ENCODE assay signal across 8 cellular contexts in the genomic region with DNA sequence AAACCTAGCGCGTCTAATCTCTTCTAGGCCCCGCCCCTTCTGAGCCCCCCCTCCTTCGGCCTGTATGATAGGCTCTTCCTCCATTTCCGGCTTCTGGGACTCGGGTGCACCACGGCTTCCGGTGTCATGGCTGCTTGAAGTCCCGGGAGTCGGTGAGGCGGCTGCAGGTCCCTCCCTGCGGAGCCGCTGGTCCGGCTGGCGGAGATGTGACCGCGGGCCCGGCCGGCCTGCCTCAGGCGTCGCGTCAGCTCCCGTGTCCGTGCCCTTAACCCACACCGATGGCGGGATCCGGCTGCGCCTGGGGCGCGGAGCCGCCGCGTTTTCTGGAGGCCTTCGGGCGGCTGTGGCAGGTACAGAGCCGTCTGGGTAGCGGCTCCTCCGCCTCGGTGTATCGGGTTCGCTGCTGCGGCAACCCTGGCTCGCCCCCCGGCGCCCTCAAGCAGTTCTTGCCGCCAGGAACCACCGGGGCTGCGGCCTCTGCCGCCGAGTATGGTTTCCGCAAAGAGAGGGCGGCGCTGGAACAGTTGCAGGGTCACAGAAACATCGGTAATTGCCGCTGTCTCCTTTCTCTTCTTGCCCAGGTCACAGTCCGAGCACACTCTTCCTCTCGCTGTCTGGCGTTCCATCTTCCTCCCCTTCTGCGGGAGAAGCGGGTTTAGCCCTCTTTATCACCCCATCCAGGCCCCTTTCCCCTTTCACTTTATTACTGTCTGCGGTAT. TPM values are rescaled to one million over a fixed set of nuclear protein-coding genes. Genes with fewer than 3 reads are reported as not detected.
DNase-seq lines count a peak whose midpoint lies in the region; ATAC-seq, FAIRE-seq and TF ChIP-seq lines count a peak whose summit lies in the region.

Gene UHMK1 (plus strand): TSS at position 96 of the 719 bp plus-strand sequence. CDS start 183 bp downstream, at position 279.

- CTCF ChIA-PET in WTC11 (lab: Charles Lee), result no interaction called here

- H3K4me1 Mint-ChIP-seq in WTC11, result peaks cover 24% of the 10 kb centered on the region

- DNase-seq in AG08396 (ENCODE audit: low spot score) (peak; percentile 92), NCI-H226 (peak; percentile 83), WTC11 (ENCODE audit: low spot score) (peak; percentile 81), bronchial epithelial cell (ENCODE audit: low read depth) (peak; percentile 80), iPS-NIHi7 (ENCODE audit: extremely low spot score) (peak; percentile 95), smooth muscle cell (lab: John Stamatoyannopoulos, UW; ENCODE audit: unreplicated experiment) (peak; percentile 48)

- H3K27me3 ChIP-seq in bronchial epithelial cell (ENCODE audit: control insufficient read depth, insufficient read depth, low read length) (no peaks in the 10 kb centered on the region), smooth muscle cell (ENCODE audit: low read depth) (peaks cover 10% of the 10 kb centered on the region)

- peak within 1 kb of the TSS; percentile 99 for H2AFZ ChIP-seq in smooth muscle cell (ENCODE audit: low read depth)

- peaks cover 3% of the 10 kb centered on the region; the same call in 1 of the 2 replicates for H3K9me3 Mint-ChIP-seq in WTC11

- H3K4me3 ChIP-seq in bronchial epithelial cell (ENCODE audit: low read depth, low read length) (peak within 1 kb of the TSS; percentile 97), smooth muscle cell (peak within 1 kb of the TSS; percentile 84)

- H3K4me3 Mint-ChIP-seq in WTC11, result peak within 1 kb of the TSS; percentile 90

- H4K20me1 ChIP-seq in smooth muscle cell (ENCODE audit: low read depth), result peaks cover 26% of the 10 kb centered on the region

- peak; percentile 97 for ATAC-seq in GM19023 (IDR thresholded peaks at IDR 0.05; ENCODE audit: unreplicated experiment)
- ATAC-seq in HG03196 (IDR thresholded peaks at IDR 0.05; ENCODE audit: unreplicated experiment), result peak; percentile 95
- ATAC-seq in WTC11, result peak; percentile 93

- FAIRE-seq in bronchial epithelial cell (lab: Jason Lieb, UNC), result no peak

- peaks cover 14% of the 10 kb centered on the region for H3K4me1 ChIP-seq in smooth muscle cell (ENCODE audit: low read depth)

- no peaks in the 10 kb centered on the region for H3K27me3 Mint-ChIP-seq in WTC11 (ENCODE audit: low read depth)

- peak within 1 kb of the TSS; percentile 88 for H3K9ac ChIP-seq in smooth muscle cell (ENCODE audit: low read depth)

- peak within 1 kb of the TSS; percentile 58 for H3K27ac ChIP-seq in smooth muscle cell (ENCODE audit: low read depth)

- H3K36me3 ChIP-seq in bronchial epithelial cell (ENCODE audit: control insufficient read depth, insufficient read depth, low read length) (peaks cover 1% of the 10 kb centered on the region), smooth muscle cell (ENCODE audit: low read depth) (peaks cover 10% of the 10 kb centered on the region)

- POLR2A ChIA-PET in WTC11 (lab: Charles Lee), result no interaction called here

- H3F3A ChIP-seq in smooth muscle cell (ENCODE audit: low read depth), result no peaks in the 10 kb centered on the region

- peak within 1 kb of the TSS; percentile 95 for H3K4me2 ChIP-seq in smooth muscle cell

- H3K9me3 ChIP-seq in smooth muscle cell (replicated peaks; ENCODE audit: low read depth), result no peaks in the 10 kb centered on the region

- peak within 1 kb of the TSS; percentile 79 for H3K27ac Mint-ChIP-seq in WTC11

- H3K36me3 Mint-ChIP-seq in WTC11, result peaks cover 24% of the 10 kb centered on the region

- H3K79me2 ChIP-seq in smooth muscle cell (ENCODE audit: low read depth), result peaks cover 43% of the 10 kb centered on the region

- under 1% methylated on average over 61 of the region's 61 CpGs for WGBS in smooth muscle cell (ENCODE audit: low lambda C conversion rate)

- TF ChIP-seq CTCF in WTC11 (IDR thresholded peaks at IDR 0.05) (no peak), bronchial epithelial cell (IDR thresholded peaks at IDR 0.05; ENCODE audit: insufficient read depth, low read length, severe bottlenecking) (no peak), smooth muscle cell (IDR thresholded peaks at IDR 0.05; ENCODE audit: borderline replicate concordance, insufficient read depth, poor library complexity, severe bottlenecking) (no peak)

TF ChIP-seq in WTC11, 78 proteins besides CTCF, POLR2A, EP300 and RAD21 (continues in another document):
- peak; percentile 86 for TF ChIP-seq ZNF232 (CRISPR knock-in tag; IDR thresholded peaks at IDR 0.05)
- no peak for TF ChIP-seq ATF1 (CRISPR knock-in tag; IDR thresholded peaks at IDR 0.05)
- TF ChIP-seq SP1 (CRISPR knock-in tag; conservative IDR thresholded peaks at IDR 0.05), result 0 out of 2 replicates have a peak, but pooled peaks have one; percentile 30
- TF ChIP-seq NFE2L1 (CRISPR knock-in tag; IDR thresholded peaks at IDR 0.05), result peak; percentile 54; the same call in 1 of the 2 replicates
- no peak for TF ChIP-seq RELA (CRISPR knock-in tag; IDR thresholded peaks at IDR 0.05; ENCODE audit: borderline replicate concordance)
- peak; percentile 34; the same call in 1 of the 2 replicates for TF ChIP-seq KAT7 (CRISPR knock-in tag; IDR thresholded peaks at IDR 0.05; ENCODE audit: borderline replicate concordance)
- TF ChIP-seq E2F5 (CRISPR knock-in tag; IDR thresholded peaks at IDR 0.05), result 0 out of 2 replicates have a peak, but pooled peaks have one; percentile 30
- 0 out of 2 replicates have a peak, but pooled peaks have one; percentile 25 for TF ChIP-seq ARID4B (CRISPR knock-in tag; IDR thresholded peaks at IDR 0.05; ENCODE audit: borderline replicate concordance)
- TF ChIP-seq NFYB (CRISPR knock-in tag; conservative IDR thresholded peaks at IDR 0.05; ENCODE audit: low read depth), result no peak
- peak; percentile 70; the same call in 1 of the 2 replicates for TF ChIP-seq MYBL2 (CRISPR knock-in tag; IDR thresholded peaks at IDR 0.05)
- TF ChIP-seq GRHL2 (CRISPR knock-in tag; IDR thresholded peaks at IDR 0.05; ENCODE audit: insufficient replicate concordance, severe bottlenecking), result no peak
- TF ChIP-seq ZNF416 (CRISPR knock-in tag; IDR thresholded peaks at IDR 0.05), result no peak
- peak; percentile 81; the same call in 1 of the 2 replicates for TF ChIP-seq JUN (CRISPR knock-in tag; IDR thresholded peaks at IDR 0.05)
- 0 out of 2 replicates have a peak, but pooled peaks have one; percentile 17 for TF ChIP-seq TEAD1 (CRISPR knock-in tag; IDR thresholded peaks at IDR 0.05)
- TF ChIP-seq FOXP4 (CRISPR knock-in tag; IDR thresholded peaks at IDR 0.05), result peak; percentile 73; the same call in 1 of the 2 replicates

RNA-seq across cellular contexts. Expression of gene UHMK1, which starts in this region (rescaled TPM):
- 18.3 to 20.0 TPM (median 18.8 TPM) in 3 replicates for total RNA-seq in WTC11 (2021)
- total RNA-seq in bronchial epithelial cell, result 48.7 and 55.8 TPM in 2 replicates
- total RNA-seq in smooth muscle cell, result 30.1 and 39.0 TPM in 2 replicates
- polyA plus RNA-seq in smooth muscle cell, result 4.8 and 6.1 TPM in 2 replicates

Comparison
In these comparisons a context has a peak if more than half of its experiments do, and no peak if none do; other contexts are left out.
1. Peak in every context shown above with its lines: DNase-seq, ATAC-seq, H3K4me3 ChIP-seq and H3K27ac ChIP-seq.